1 cellular context compared by ENCODE assay signal in the genomic region with DNA sequence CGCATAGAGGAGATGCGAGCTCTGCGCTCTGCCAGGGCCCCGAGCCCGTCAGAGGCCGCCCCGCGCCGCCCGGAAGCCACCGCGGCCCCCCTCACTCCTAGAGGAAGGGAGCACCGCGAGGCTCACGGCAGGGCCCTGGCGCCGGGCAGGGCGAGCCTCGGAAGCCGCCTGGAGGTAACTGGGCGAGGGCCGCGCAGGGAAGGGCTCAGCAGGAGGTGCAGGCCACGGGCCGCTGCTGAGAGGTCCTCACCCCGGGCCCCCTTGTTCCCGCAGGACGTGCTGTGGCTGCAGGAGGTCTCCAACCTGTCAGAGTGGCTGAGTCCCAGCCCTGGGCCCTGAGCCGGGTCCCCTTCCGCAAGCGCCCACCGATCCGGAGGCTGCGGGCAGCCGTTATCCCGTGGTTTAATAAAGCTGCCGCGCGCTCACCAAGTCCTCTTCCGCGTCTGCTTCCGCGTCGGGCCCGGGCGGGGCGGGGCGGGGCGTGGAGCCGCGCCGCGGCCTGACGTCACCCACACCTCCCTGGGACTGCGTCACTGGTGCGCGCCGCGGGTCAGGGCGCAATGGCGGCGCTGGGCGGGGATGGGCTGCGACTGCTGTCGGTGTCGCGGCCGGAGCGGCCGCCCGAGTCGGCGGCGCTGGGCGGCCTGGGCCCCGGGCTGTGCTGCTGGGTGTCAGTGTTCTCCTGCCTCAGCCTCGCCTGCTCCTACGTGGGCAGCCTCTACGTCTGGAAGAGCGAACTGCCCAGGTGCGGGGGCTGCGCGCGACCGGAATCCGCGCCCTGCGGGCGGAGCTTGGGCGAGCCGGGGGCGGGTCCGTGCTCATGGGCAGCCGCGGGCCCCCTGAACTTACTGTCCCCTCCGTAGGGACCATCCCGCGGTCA.
TF ChIP-seq lines count a peak whose summit lies in the region.

Gene RCE1, plus strand, starts transcription at position 546 of the 880 bp plus-strand sequence. Its CDS starts 15 bp downstream, at position 561.

TF ChIP-seq in K562, 482 proteins besides CTCF, POLR2A, EP300 and RAD21 (continued from another document and continues in another):
- TF ChIP-seq HNRNPLL (IDR thresholded peaks at IDR 0.05; ENCODE audit: low read depth, low read length, poor library complexity, severe bottlenecking) (peak; percentile 40), ETS2 (tag; IDR thresholded peaks at IDR 0.05; ENCODE audit: borderline replicate concordance, poor library complexity, severe bottlenecking) (no peak), SMARCA5 (IDR thresholded peaks at IDR 0.05) (no peak), RBM17 (IDR thresholded peaks at IDR 0.05; ENCODE audit: borderline replicate concordance, low read depth, low read length) (no peak), PURB (CRISPR knock-in tag; IDR thresholded peaks at IDR 0.05; ENCODE audit: low read depth) (no peak), CUX1 (CRISPR knock-in tag; IDR thresholded peaks at IDR 0.05) (no peak), LEF1 (IDR thresholded peaks at IDR 0.05) (no peak), ZNF507 (tag; conservative IDR thresholded peaks at IDR 0.05) (no peak), SNRNP70 (optimal IDR thresholded peaks at IDR 0.05; ENCODE audit: low read depth, low read length) (no peak), NR2C1 (IDR thresholded peaks at IDR 0.05) (no peak), NR2C1 (tag; IDR thresholded peaks at IDR 0.05) (no peak), MTA3 (IDR thresholded peaks at IDR 0.05; ENCODE audit: borderline replicate concordance) (peak; percentile 91), FOXP1 (CRISPR knock-in tag; IDR thresholded peaks at IDR 0.05) (peak; percentile 84), POLR2AphosphoS5 (IDR thresholded peaks at IDR 0.05; ENCODE audit: control insufficient read depth, insufficient read depth, low read depth, low read length) (peak; percentile 84), RBFOX2 (IDR thresholded peaks at IDR 0.05; ENCODE audit: low read depth, low read length) (peak; percentile 96), ZNF384 (IDR thresholded peaks at IDR 0.05; ENCODE audit: low read depth, low read length) (no peak), ZFX (CRISPR knock-in tag; IDR thresholded peaks at IDR 0.05) (peak; percentile 93), SIX5 (IDR thresholded peaks at IDR 0.05; ENCODE audit: borderline replicate concordance in 1 of 2, insufficient read depth in 1 of 2, low read depth in 1 of 2, low read length in 2 of 2) (peak; percentile 23 to 30; a peak in 2 of 4 replicates), SRSF1 (IDR thresholded peaks at IDR 0.05; ENCODE audit: low read depth, low read length) (no peak), CREM (IDR thresholded peaks at IDR 0.05; ENCODE audit: low read depth) (peak; percentile 99), CREB3L1 (IDR thresholded peaks at IDR 0.05; ENCODE audit: borderline replicate concordance, low read depth) (peak; percentile 56; the same call in 1 of the 2 replicates), PHF8 (IDR thresholded peaks at IDR 0.05; ENCODE audit: borderline replicate concordance, low read length) (peak; percentile 99), GTF2A2 (tag; IDR thresholded peaks at IDR 0.05) (no peak), SNAPC5 (CRISPR knock-in tag; IDR thresholded peaks at IDR 0.05) (no peak), NFIC (IDR thresholded peaks at IDR 0.05) (peak; percentile 19; the same call in 1 of the 2 replicates), DDX20 (tag; IDR thresholded peaks at IDR 0.05; ENCODE audit: low read depth) (no peak), HLTF (IDR thresholded peaks at IDR 0.05) (peak; percentile 31; the same call in 1 of the 2 replicates), TCFL5 (CRISPR knock-in tag; conservative IDR thresholded peaks at IDR 0.05) (no peak), ZNF318 (IDR thresholded peaks at IDR 0.05; ENCODE audit: borderline replicate concordance in 1 of 2, low read depth in 1 of 2) (no peak), RFX5 (IDR thresholded peaks at IDR 0.05; ENCODE audit: low read depth, low read length) (no peak), FOXO4 (CRISPR knock-in tag; IDR thresholded peaks at IDR 0.05) (no peak), NR1H2 (CRISPR knock-in tag; IDR thresholded peaks at IDR 0.05) (peak; percentile 74; the same call in 1 of the 2 replicates), ASH1L (IDR thresholded peaks at IDR 0.05; ENCODE audit: borderline replicate concordance, low read depth, partially characterized antibody) (no peak), ARNT (IDR thresholded peaks at IDR 0.05) (no peak), ZNF695 (CRISPR knock-in tag; IDR thresholded peaks at IDR 0.05) (no peak), NFRKB (IDR thresholded peaks at IDR 0.05; ENCODE audit: low read depth) (no peak), GTF2F1 (IDR thresholded peaks at IDR 0.05; ENCODE audit: low read depth, low read length) (no peak), ZNF644 (tag; IDR thresholded peaks at IDR 0.05; ENCODE audit: low read depth) (0 out of 2 replicates have a peak, but pooled peaks have one; percentile 52), ZNF12 (CRISPR knock-in tag; IDR thresholded peaks at IDR 0.05) (peak; percentile 86), MAZ (CRISPR knock-in tag; conservative IDR thresholded peaks at IDR 0.05 in 1 of 2, IDR thresholded peaks at IDR 0.05 in 1 of 2) (peak; percentile 97 to 98), RFX7 (CRISPR knock-in tag; IDR thresholded peaks at IDR 0.05) (no peak)
- TF ChIP-seq, protein P1, sequence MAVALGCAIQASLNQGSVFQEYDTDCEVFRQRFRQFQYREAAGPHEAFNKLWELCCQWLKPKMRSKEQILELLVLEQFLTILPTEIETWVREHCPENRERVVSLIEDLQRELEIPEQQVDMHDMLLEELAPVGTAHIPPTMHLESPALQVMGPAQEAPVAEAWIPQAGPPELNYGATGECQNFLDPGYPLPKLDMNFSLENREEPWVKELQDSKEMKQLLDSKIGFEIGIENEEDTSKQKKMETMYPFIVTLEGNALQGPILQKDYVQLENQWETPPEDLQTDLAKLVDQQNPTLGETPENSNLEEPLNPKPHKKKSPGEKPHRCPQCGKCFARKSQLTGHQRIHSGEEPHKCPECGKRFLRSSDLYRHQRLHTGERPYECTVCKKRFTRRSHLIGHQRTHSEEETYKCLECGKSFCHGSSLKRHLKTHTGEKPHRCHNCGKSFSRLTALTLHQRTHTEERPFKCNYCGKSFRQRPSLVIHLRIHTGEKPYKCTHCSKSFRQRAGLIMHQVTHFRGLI (CRISPR knock-in tag; IDR thresholded peaks at IDR 0.05), result no peak
